ENCODE assay signal across 1 cellular context in the genomic region with DNA sequence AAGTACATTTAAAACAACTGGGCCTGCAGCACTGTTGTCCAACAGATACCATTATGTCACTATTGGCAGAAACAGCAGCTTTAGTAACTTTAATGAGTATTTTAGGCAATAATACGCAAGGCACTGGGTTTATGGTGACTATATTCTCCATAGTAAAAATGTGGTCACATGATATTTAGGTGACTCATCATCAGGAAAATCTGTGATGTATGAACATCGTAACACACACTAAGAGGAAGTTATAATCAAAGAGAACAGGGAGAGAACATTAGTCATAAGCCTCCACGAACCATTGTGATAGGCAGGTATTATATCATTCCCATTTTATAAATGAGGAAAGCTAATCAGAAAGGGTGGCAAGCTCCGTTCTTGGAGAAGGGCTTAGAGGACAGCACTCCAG.
TF ChIP-seq lines count a peak whose summit lies in the region.

No MANE protein-coding gene starts in this region.

TF ChIP-seq in HEK293, 187 proteins besides CTCF, POLR2A, EP300 and RAD21 (continued from another document and continues in another):
- TF ChIP-seq, protein P1, sequence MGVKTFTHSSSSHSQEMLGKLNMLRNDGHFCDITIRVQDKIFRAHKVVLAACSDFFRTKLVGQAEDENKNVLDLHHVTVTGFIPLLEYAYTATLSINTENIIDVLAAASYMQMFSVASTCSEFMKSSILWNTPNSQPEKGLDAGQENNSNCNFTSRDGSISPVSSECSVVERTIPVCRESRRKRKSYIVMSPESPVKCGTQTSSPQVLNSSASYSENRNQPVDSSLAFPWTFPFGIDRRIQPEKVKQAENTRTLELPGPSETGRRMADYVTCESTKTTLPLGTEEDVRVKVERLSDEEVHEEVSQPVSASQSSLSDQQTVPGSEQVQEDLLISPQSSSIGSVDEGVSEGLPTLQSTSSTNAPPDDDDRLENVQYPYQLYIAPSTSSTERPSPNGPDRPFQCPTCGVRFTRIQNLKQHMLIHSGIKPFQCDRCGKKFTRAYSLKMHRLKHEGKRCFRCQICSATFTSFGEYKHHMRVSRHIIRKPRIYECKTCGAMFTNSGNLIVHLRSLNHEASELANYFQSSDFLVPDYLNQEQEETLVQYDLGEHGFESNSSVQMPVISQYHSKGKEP (tag by site-specific recombination; IDR thresholded peaks at IDR 0.05) = no peak
- TF ChIP-seq, protein P2, sequence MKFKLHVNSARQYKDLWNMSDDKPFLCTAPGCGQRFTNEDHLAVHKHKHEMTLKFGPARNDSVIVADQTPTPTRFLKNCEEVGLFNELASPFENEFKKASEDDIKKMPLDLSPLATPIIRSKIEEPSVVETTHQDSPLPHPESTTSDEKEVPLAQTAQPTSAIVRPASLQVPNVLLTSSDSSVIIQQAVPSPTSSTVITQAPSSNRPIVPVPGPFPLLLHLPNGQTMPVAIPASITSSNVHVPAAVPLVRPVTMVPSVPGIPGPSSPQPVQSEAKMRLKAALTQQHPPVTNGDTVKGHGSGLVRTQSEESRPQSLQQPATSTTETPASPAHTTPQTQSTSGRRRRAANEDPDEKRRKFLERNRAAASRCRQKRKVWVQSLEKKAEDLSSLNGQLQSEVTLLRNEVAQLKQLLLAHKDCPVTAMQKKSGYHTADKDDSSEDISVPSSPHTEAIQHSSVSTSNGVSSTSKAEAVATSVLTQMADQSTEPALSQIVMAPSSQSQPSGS (tag by site-specific recombination; IDR thresholded peaks at IDR 0.05; ENCODE audit: low read depth) = peak; percentile 56; the same call in 1 of the 2 replicates
- no peak for TF ChIP-seq GLI2 (tag by site-specific recombination; IDR thresholded peaks at IDR 0.05; ENCODE audit: borderline replicate concordance, low read depth)
- TF ChIP-seq ZSCAN30 (tag by site-specific recombination; IDR thresholded peaks at IDR 0.05) = no peak
- no peak for TF ChIP-seq ZNF654 (tag by site-specific recombination; IDR thresholded peaks at IDR 0.05; ENCODE audit: low read depth)
- TF ChIP-seq, protein P3, sequence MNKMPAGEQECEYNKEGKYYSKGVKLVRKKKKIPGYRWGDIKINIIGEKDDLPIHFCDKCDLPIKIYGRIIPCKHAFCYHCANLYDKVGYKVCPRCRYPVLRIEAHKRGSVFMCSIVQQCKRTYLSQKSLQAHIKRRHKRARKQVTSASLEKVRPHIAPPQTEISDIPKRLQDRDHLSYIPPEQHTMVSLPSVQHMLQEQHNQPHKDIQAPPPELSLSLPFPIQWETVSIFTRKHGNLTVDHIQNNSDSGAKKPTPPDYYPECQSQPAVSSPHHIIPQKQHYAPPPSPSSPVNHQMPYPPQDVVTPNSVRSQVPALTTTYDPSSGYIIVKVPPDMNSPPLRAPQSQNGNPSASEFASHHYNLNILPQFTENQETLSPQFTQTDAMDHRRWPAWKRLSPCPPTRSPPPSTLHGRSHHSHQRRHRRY (tag by site-specific recombination; IDR thresholded peaks at IDR 0.05) = no peak
- TF ChIP-seq, protein P4, sequence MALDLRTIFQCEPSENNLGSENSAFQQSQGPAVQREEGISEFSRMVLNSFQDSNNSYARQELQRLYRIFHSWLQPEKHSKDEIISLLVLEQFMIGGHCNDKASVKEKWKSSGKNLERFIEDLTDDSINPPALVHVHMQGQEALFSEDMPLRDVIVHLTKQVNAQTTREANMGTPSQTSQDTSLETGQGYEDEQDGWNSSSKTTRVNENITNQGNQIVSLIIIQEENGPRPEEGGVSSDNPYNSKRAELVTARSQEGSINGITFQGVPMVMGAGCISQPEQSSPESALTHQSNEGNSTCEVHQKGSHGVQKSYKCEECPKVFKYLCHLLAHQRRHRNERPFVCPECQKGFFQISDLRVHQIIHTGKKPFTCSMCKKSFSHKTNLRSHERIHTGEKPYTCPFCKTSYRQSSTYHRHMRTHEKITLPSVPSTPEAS (tag by site-specific recombination; IDR thresholded peaks at IDR 0.05) = no peak
- TF ChIP-seq ZNF266 (tag by site-specific recombination; IDR thresholded peaks at IDR 0.05; ENCODE audit: low read depth) = no peak
- TF ChIP-seq, protein P5, sequence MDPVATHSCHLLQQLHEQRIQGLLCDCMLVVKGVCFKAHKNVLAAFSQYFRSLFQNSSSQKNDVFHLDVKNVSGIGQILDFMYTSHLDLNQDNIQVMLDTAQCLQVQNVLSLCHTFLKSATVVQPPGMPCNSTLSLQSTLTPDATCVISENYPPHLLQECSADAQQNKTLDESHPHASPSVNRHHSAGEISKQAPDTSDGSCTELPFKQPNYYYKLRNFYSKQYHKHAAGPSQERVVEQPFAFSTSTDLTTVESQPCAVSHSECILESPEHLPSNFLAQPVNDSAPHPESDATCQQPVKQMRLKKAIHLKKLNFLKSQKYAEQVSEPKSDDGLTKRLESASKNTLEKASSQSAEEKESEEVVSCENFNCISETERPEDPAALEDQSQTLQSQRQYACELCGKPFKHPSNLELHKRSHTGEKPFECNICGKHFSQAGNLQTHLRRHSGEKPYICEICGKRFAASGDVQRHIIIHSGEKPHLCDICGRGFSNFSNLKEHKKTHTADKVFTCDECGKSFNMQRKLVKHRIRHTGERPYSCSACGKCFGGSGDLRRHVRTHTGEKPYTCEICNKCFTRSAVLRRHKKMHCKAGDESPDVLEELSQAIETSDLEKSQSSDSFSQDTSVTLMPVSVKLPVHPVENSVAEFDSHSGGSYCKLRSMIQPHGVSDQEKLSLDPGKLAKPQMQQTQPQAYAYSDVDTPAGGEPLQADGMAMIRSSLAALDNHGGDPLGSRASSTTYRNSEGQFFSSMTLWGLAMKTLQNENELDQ (tag by site-specific recombination; IDR thresholded peaks at IDR 0.05; ENCODE audit: low read depth) = no peak
- TF ChIP-seq ZBTB17 (tag by site-specific recombination; IDR thresholded peaks at IDR 0.05) = 0 out of 2 replicates have a peak, but pooled peaks have one; percentile 22
- TF ChIP-seq, protein P6, sequence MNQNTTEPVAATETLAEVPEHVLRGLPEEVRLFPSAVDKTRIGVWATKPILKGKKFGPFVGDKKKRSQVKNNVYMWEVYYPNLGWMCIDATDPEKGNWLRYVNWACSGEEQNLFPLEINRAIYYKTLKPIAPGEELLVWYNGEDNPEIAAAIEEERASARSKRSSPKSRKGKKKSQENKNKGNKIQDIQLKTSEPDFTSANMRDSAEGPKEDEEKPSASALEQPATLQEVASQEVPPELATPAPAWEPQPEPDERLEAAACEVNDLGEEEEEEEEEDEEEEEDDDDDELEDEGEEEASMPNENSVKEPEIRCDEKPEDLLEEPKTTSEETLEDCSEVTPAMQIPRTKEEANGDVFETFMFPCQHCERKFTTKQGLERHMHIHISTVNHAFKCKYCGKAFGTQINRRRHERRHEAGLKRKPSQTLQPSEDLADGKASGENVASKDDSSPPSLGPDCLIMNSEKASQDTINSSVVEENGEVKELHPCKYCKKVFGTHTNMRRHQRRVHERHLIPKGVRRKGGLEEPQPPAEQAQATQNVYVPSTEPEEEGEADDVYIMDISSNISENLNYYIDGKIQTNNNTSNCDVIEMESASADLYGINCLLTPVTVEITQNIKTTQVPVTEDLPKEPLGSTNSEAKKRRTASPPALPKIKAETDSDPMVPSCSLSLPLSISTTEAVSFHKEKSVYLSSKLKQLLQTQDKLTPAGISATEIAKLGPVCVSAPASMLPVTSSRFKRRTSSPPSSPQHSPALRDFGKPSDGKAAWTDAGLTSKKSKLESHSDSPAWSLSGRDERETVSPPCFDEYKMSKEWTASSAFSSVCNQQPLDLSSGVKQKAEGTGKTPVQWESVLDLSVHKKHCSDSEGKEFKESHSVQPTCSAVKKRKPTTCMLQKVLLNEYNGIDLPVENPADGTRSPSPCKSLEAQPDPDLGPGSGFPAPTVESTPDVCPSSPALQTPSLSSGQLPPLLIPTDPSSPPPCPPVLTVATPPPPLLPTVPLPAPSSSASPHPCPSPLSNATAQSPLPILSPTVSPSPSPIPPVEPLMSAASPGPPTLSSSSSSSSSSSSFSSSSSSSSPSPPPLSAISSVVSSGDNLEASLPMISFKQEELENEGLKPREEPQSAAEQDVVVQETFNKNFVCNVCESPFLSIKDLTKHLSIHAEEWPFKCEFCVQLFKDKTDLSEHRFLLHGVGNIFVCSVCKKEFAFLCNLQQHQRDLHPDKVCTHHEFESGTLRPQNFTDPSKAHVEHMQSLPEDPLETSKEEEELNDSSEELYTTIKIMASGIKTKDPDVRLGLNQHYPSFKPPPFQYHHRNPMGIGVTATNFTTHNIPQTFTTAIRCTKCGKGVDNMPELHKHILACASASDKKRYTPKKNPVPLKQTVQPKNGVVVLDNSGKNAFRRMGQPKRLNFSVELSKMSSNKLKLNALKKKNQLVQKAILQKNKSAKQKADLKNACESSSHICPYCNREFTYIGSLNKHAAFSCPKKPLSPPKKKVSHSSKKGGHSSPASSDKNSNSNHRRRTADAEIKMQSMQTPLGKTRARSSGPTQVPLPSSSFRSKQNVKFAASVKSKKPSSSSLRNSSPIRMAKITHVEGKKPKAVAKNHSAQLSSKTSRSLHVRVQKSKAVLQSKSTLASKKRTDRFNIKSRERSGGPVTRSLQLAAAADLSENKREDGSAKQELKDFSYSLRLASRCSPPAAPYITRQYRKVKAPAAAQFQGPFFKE (tag by site-specific recombination; IDR thresholded peaks at IDR 0.05; ENCODE audit: borderline replicate concordance) = no peak
- TF ChIP-seq, protein P7, sequence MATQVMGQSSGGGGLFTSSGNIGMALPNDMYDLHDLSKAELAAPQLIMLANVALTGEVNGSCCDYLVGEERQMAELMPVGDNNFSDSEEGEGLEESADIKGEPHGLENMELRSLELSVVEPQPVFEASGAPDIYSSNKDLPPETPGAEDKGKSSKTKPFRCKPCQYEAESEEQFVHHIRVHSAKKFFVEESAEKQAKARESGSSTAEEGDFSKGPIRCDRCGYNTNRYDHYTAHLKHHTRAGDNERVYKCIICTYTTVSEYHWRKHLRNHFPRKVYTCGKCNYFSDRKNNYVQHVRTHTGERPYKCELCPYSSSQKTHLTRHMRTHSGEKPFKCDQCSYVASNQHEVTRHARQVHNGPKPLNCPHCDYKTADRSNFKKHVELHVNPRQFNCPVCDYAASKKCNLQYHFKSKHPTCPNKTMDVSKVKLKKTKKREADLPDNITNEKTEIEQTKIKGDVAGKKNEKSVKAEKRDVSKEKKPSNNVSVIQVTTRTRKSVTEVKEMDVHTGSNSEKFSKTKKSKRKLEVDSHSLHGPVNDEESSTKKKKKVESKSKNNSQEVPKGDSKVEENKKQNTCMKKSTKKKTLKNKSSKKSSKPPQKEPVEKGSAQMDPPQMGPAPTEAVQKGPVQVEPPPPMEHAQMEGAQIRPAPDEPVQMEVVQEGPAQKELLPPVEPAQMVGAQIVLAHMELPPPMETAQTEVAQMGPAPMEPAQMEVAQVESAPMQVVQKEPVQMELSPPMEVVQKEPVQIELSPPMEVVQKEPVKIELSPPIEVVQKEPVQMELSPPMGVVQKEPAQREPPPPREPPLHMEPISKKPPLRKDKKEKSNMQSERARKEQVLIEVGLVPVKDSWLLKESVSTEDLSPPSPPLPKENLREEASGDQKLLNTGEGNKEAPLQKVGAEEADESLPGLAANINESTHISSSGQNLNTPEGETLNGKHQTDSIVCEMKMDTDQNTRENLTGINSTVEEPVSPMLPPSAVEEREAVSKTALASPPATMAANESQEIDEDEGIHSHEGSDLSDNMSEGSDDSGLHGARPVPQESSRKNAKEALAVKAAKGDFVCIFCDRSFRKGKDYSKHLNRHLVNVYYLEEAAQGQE (tag by site-specific recombination; IDR thresholded peaks at IDR 0.05) = no peak
- TF ChIP-seq, protein P8, sequence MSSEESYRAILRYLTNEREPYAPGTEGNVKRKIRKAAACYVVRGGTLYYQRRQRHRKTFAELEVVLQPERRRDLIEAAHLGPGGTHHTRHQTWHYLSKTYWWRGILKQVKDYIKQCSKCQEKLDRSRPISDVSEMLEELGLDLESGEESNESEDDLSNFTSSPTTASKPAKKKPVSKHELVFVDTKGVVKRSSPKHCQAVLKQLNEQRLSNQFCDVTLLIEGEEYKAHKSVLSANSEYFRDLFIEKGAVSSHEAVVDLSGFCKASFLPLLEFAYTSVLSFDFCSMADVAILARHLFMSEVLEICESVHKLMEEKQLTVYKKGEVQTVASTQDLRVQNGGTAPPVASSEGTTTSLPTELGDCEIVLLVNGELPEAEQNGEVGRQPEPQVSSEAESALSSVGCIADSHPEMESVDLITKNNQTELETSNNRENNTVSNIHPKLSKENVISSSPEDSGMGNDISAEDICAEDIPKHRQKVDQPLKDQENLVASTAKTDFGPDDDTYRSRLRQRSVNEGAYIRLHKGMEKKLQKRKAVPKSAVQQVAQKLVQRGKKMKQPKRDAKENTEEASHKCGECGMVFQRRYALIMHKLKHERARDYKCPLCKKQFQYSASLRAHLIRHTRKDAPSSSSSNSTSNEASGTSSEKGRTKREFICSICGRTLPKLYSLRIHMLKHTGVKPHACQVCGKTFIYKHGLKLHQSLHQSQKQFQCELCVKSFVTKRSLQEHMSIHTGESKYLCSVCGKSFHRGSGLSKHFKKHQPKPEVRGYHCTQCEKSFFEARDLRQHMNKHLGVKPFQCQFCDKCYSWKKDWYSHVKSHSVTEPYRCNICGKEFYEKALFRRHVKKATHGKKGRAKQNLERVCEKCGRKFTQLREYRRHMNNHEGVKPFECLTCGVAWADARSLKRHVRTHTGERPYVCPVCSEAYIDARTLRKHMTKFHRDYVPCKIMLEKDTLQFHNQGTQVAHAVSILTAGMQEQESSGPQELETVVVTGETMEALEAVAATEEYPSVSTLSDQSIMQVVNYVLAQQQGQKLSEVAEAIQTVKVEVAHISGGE (tag by site-specific recombination; conservative IDR thresholded peaks at IDR 0.05; ENCODE audit: low read depth) = no peak
- no peak for TF ChIP-seq ZBTB20 (tag by site-specific recombination; IDR thresholded peaks at IDR 0.05)
- no peak for TF ChIP-seq ZFP3 (tag by site-specific recombination; IDR thresholded peaks at IDR 0.05; ENCODE audit: low read depth)
- TF ChIP-seq ZNF677 (tag by site-specific recombination; IDR thresholded peaks at IDR 0.05) = no peak
- TF ChIP-seq ZNF423 (tag by site-specific recombination; IDR thresholded peaks at IDR 0.05) = no peak
- TF ChIP-seq ZBTB7A (tag by site-specific recombination; IDR thresholded peaks at IDR 0.05; ENCODE audit: low read depth) = no peak
- no peak for TF ChIP-seq ZNF302 (tag by site-specific recombination; IDR thresholded peaks at IDR 0.05; ENCODE audit: low read depth)
- TF ChIP-seq KLF7 (tag by site-specific recombination; IDR thresholded peaks at IDR 0.05; ENCODE audit: borderline replicate concordance) = no peak
- TF ChIP-seq ZNF48 (tag by site-specific recombination; IDR thresholded peaks at IDR 0.05) = no peak
- TF ChIP-seq ZEB2 (tag by site-specific recombination; IDR thresholded peaks at IDR 0.05) = no peak
- TF ChIP-seq, protein P9, sequence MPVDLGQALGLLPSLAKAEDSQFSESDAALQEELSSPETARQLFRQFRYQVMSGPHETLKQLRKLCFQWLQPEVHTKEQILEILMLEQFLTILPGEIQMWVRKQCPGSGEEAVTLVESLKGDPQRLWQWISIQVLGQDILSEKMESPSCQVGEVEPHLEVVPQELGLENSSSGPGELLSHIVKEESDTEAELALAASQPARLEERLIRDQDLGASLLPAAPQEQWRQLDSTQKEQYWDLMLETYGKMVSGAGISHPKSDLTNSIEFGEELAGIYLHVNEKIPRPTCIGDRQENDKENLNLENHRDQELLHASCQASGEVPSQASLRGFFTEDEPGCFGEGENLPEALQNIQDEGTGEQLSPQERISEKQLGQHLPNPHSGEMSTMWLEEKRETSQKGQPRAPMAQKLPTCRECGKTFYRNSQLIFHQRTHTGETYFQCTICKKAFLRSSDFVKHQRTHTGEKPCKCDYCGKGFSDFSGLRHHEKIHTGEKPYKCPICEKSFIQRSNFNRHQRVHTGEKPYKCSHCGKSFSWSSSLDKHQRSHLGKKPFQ (tag by site-specific recombination; IDR thresholded peaks at IDR 0.05) = no peak
- TF ChIP-seq ZNF600 (tag by site-specific recombination; IDR thresholded peaks at IDR 0.05) = no peak
- TF ChIP-seq, protein P10, sequence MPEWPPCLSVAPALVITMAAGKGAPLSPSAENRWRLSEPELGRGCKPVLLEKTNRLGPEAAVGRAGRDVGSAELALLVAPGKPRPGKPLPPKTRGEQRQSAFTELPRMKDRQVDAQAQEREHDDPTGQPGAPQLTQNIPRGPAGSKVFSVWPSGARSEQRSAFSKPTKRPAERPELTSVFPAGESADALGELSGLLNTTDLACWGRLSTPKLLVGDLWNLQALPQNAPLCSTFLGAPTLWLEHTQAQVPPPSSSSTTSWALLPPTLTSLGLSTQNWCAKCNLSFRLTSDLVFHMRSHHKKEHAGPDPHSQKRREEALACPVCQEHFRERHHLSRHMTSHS (tag by site-specific recombination; IDR thresholded peaks at IDR 0.05) = no peak
- TF ChIP-seq GLIS1 (tag by site-specific recombination; IDR thresholded peaks at IDR 0.05) = no peak
